ENCODE assay signal across 22 cellular contexts in genomic region chr20:59632426-59633113, GRCh38. TPM values are rescaled to one million over a fixed set of nuclear protein-coding genes. Genes with fewer than 3 reads are reported as not detected.
"Had no signal": no experiment of that assay in that cellular context is flagged by ENCODE, and none has a peak within 500 bp of the region (broad histone marks: within the 10 kb centered on the region; RNA-seq: fewer than 3 reads in every experiment).

No MANE protein-coding gene starts in this region.

- H3K27me3 ChIP-seq: adrenal gland, pancreas had no signal

- H3K9me3 ChIP-seq: adrenal gland, left lung, mucosa of descending colon, pancreas, suprapubic skin, upper lobe of right lung had no signal

- H3K27ac ChIP-seq: adrenal gland, epithelial cell of prostate, left lung, pancreas, suprapubic skin, upper lobe of right lung had no signal

- H3K4me3 ChIP-seq: adrenal gland, left lung, mucosa of descending colon, pancreas, suprapubic skin, upper lobe of right lung had no signal

- DNase-seq: activated CD4-positive, alpha-beta T cell treated with anti-CD3 and anti-CD28 coated beads, Interleukin-2, amount 50 U/mL, for 1 hour; activated CD4-positive, CD25-positive, alpha-beta regulatory T cell; activated T-cell treated with anti-CD3 and anti-CD28 coated beads, Interleukin-2, amount 50 U/mL, for 1 hour; central memory CD4-positive, alpha-beta T cell; immature natural killer cell; left lung; mammary epithelial cell; mucosa of descending colon; naive thymus-derived CD4-positive, alpha-beta T cell; pancreas; small intestine; stimulated activated CD4-positive, alpha-beta T cell treated with anti-CD3 and anti-CD28 coated beads, Interleukin-4, amount 100 ng/mL, for 4 hours; stimulated activated CD8-positive, alpha-beta memory T cell treated with anti-CD3 and anti-CD28 coated beads, Interleukin-4, amount 100 ng/mL, for 48 hours; stimulated activated naive CD4-positive, alpha-beta T cell treated with Interleukin-2 at 50 U/mL for 16 hours; SW 1271; upper lobe of right lung had no signal

- H3K4me1 ChIP-seq: adrenal gland, left lung, pancreas, suprapubic skin, upper lobe of right lung had no signal

- ATAC-seq: left lung; mucosa of descending colon; naive thymus-derived CD4-positive, alpha-beta T cell; pancreas; upper lobe of right lung had no signal

RNA-seq across cellular contexts. Expression of gene PHACTR3, which starts 28.2 kb away (rescaled TPM):
- total RNA-seq: activated CD8-positive, alpha-beta memory T cell treated with anti-CD3 and anti-CD28 coated beads for 36 hours; activated T-helper 2 cell treated with anti-CD3 and anti-CD28 coated beads, Interferon-gamma antibody, Interleukin-2, Interleukin-4, amounts not matched to agents 10 μg/mL and 5 μg/mL and 100 μg/mL, durations not matched to agents 14 hours and 24 hours and 36 hours; SK-MEL-5 had no signal
- polyA plus RNA-seq: immature natural killer cell; naive thymus-derived CD4-positive, alpha-beta T cell had no signal
